ENCODE assay signal across 24 cellular contexts in the genomic region with DNA sequence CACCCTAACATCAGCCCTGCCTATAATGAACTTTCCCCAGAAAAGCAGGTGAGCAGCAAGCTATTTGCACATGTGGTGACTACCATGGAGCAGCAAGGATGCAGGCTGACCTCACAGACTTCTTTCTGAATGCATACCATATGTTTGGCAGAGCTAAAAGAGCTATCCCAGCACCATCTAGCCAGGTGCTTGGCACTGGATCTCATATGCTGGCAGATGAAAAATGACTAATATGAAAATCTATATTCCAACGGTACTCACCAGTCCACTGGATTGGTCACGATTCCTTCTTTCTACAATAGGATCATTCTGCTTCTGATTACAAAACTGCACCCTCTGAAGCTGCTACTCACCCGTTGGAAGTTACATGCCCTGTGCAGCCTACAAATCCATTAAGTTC.
"Had no signal": no experiment of that assay in that cellular context is flagged by ENCODE, and none has a peak within 500 bp of the region (broad histone marks: within the 10 kb centered on the region; RNA-seq: fewer than 3 reads in every experiment).

No MANE protein-coding gene starts in this region.

- H3K36me3 ChIP-seq: breast epithelium, prostate gland, tibial nerve, uterus had no signal

- H3K4me1 ChIP-seq: breast epithelium, foreskin keratinocyte, prostate gland, tibial nerve had no signal

- H3K27ac ChIP-seq: breast epithelium, dorsolateral prefrontal cortex, foreskin keratinocyte, prostate gland, skin epidermis, tibial nerve, uterus had no signal

- H3K9me3 ChIP-seq: breast epithelium, prostate gland, tibial nerve, uterus had no signal

- H3K27me3 ChIP-seq: breast epithelium, dorsolateral prefrontal cortex, tibial nerve, uterus had no signal

- H3K4me3 ChIP-seq: breast epithelium, dorsolateral prefrontal cortex, prostate gland, skin epidermis, tibial nerve, uterus had no signal

- ATAC-seq: activated CD4-positive, alpha-beta T cell treated with anti-CD3 and anti-CD28 coated beads for 36 hours; activated CD8-positive, alpha-beta memory T cell treated with anti-CD3 and anti-CD28 coated beads, Interleukin-2, amount 10 ng/mL, durations not matched to agents 7 days and 5 days; activated naive CD8-positive, alpha-beta T cell treated with anti-CD3 and anti-CD28 coated beads, Interleukin-2, amount 50 U/mL, for 24 hours; foreskin keratinocyte; right cardiac atrium had no signal

- DNase-seq: activated CD4-positive, alpha-beta memory T cell treated with anti-CD3 and anti-CD28 coated beads for 36 hours; activated CD4-positive, alpha-beta T cell treated with anti-CD3 and anti-CD28 coated beads for 36 hours; activated CD8-positive, alpha-beta memory T cell treated with anti-CD3 and anti-CD28 coated beads, Interleukin-2, amount 10 ng/mL, durations not matched to agents 7 days and 5 days; activated naive CD4-positive, alpha-beta T cell treated with anti-CD3 and anti-CD28 coated beads for 36 hours; activated naive CD8-positive, alpha-beta T cell treated with anti-CD3 and anti-CD28 coated beads, Interleukin-2, amount 50 U/mL, for 24 hours; activated T-cell treated with anti-CD3 and anti-CD28 coated beads, Interleukin-2, amount 50 U/mL, for 1 hour; aorta; dorsolateral prefrontal cortex; endodermal cell; erythroblast; foreskin keratinocyte; immature natural killer cell; nucleus accumbens; right cardiac atrium; stimulated activated CD4-positive, alpha-beta T cell treated with anti-CD3 and anti-CD28 coated beads, Interleukin-15, amount 100 ng/mL, for 24 hours; stimulated activated CD4-positive, alpha-beta T cell treated with anti-CD3 and anti-CD28 coated beads, Interleukin-4, amount 100 ng/mL, for 24 hours; stimulated activated CD8-positive, alpha-beta memory T cell treated with anti-CD3 and anti-CD28 coated beads, Interleukin-4, amount 100 ng/mL, for 48 hours; stimulated activated naive CD4-positive, alpha-beta T cell treated with Interleukin-2 at 50 U/mL for 16 hours; substantia nigra; uterus had no signal
